9 cellular contexts compared by ENCODE assay signal in genomic region chr3:8954938-8955763, GRCh38. TPM values are rescaled to one million over a fixed set of nuclear protein-coding genes. Genes with fewer than 3 reads are reported as not detected.
DNase-seq lines count a peak whose midpoint lies in the region; ATAC-seq and TF ChIP-seq lines count a peak whose summit lies in the region.
"Had no signal": no experiment of that assay in that cellular context is flagged by ENCODE, and none has a peak within 500 bp of the region (broad histone marks: within the 10 kb centered on the region; RNA-seq: fewer than 3 reads in every experiment).

No MANE protein-coding gene starts in this region.

- no peaks in the 10 kb centered on the region for H3K9me3 Mint-ChIP-seq in MCF 10A (ENCODE audit: unreplicated experiment)

- peaks cover 93% of the 10 kb centered on the region for H3K79me2 ChIP-seq in mammary epithelial cell (ENCODE audit: insufficient read depth, low read length)

- H3K9me3 ChIP-seq in mammary epithelial cell (replicated peaks; ENCODE audit: insufficient read depth, low read length), result no peaks in the 10 kb centered on the region
- H3K9me3 ChIP-seq in upper lobe of right lung, result no peaks in the 10 kb centered on the region
- no peaks in the 10 kb centered on the region for H3K9me3 ChIP-seq in transverse colon
- H3K9me3 ChIP-seq in gastroesophageal sphincter, result no peaks in the 10 kb centered on the region

- no peak overlapping the region for H3K27ac Mint-ChIP-seq in MCF 10A (ENCODE audit: low read depth, unreplicated experiment)

- in situ Hi-C loops in mammary epithelial cell (cut with MboI; ENCODE audit: low sequenced_read_pairs in 2 of 2) (no loop called here), transverse colon (cut with MboI; ENCODE audit: low pct_ligation_motif_present in 1 of 4, low pct_unique_long_range_greater_than_20kb in 1 of 4, low sequenced_read_pairs in 3 of 4) (no loop called here)

- WGBS in mammary epithelial cell (ENCODE audit: low coverage, missing lambda C conversion rate), result 42% methylated on average over 4 of the region's 4 CpGs
- 85 to 91% methylated on average over 3 to 4 of the region's 4 CpGs for WGBS in transverse colon (ENCODE audit: low coverage in 1 of 2), 2 donors
- WGBS in gastroesophageal sphincter (ENCODE audit: low coverage in 1 of 2), 2 donors, result 73% methylated on average over 1 to 2 of the region's 4 CpGs

- BruUV-seq in mammary epithelial cell (replicated peaks; lab: Mats Ljungman, UMichigan) (no TSS peak), MCF 10A (replicated peaks; lab: Mats Ljungman, UMichigan) (no TSS peak)

- H3K4me2 ChIP-seq in mammary epithelial cell (ENCODE audit: insufficient read depth, low read depth, low read length), result peak overlapping the region; percentile 53

- DNase-seq in mammary epithelial cell (peak; percentile 43), MCF 10A (ENCODE audit: unreplicated experiment) (no peak), astrocyte of the hippocampus (ENCODE audit: low read depth, low spot score) (peak; percentile 89), upper lobe of right lung (no peak), transverse colon (no peak), C1 segment of cervical spinal cord (lab: John Stamatoyannopoulos, UW) (no peak)
- DNase-seq: NCI-H510A treated with DMSO at 0.1 percent for 48 hours had no signal

- no peaks in the 10 kb centered on the region for H3K27me3 ChIP-seq in mammary epithelial cell (ENCODE audit: insufficient read depth, low read length)
- H3K27me3 ChIP-seq in upper lobe of right lung, result no peaks in the 10 kb centered on the region
- no peaks in the 10 kb centered on the region for H3K27me3 ChIP-seq in transverse colon
- no peaks in the 10 kb centered on the region for H3K27me3 ChIP-seq in gastroesophageal sphincter

- H3K4me3 Mint-ChIP-seq in MCF 10A (ENCODE audit: unreplicated experiment), result no peak overlapping the region

- H3K36me3 Mint-ChIP-seq in MCF 10A (ENCODE audit: insufficient read depth, unreplicated experiment), result peaks cover 20% of the 10 kb centered on the region

- no peak overlapping the region for H3K9ac ChIP-seq in mammary epithelial cell (ENCODE audit: insufficient read depth, low read length)

- CTCF ChIA-PET in mammary epithelial cell (lab: Charles Lee; ENCODE audit: low non-redundant PET) (no interaction called here), MCF 10A (lab: Yijun Ruan, JAX) (no interaction called here)

- no peaks in the 10 kb centered on the region for H3K27me3 Mint-ChIP-seq in MCF 10A (ENCODE audit: insufficient read depth, unreplicated experiment)

- H4K20me1 ChIP-seq in mammary epithelial cell (ENCODE audit: insufficient read depth, low read length), result no peaks in the 10 kb centered on the region

- TF ChIP-seq POLR2A in transverse colon (IDR thresholded peaks at IDR 0.05) (no peak), gastroesophageal sphincter (IDR thresholded peaks at IDR 0.05) (no peak)

- TF ChIP-seq CTCF in mammary epithelial cell (conservative IDR thresholded peaks at IDR 0.05 in 1 of 2, IDR thresholded peaks at IDR 0.05 in 1 of 2; ENCODE audit: extremely low read depth in 1 of 2, insufficient read depth in 1 of 2, low read depth in 1 of 2, low read length in 2 of 2) (peak in 1 of 2 donors; percentile 12), MCF 10A (IDR thresholded peaks at IDR 0.05; ENCODE audit: unreplicated experiment) (no peak), upper lobe of right lung (IDR thresholded peaks at IDR 0.05) (no peak), transverse colon (IDR thresholded peaks at IDR 0.05) (no peak), gastroesophageal sphincter (IDR thresholded peaks at IDR 0.05) (no peak)

- dilution Hi-C loops in mammary epithelial cell (cut with HindIII; ENCODE audit: low sequenced_read_pairs), result no loop called here

- H3K36me3 ChIP-seq in mammary epithelial cell (ENCODE audit: insufficient read depth, low read length), result no peaks in the 10 kb centered on the region
- no peaks in the 10 kb centered on the region for H3K36me3 ChIP-seq in upper lobe of right lung
- H3K36me3 ChIP-seq in transverse colon, result no peaks in the 10 kb centered on the region
- H3K36me3 ChIP-seq in gastroesophageal sphincter, result peaks cover 0 to 18% of the 10 kb centered on the region in 2 donors

- intact Hi-C loops in mammary epithelial cell (cut with micrococcal nuclease) (no loop called here), MCF 10A (cut with micrococcal nuclease) (no loop called here), upper lobe of right lung (cut with DNase I) (no loop called here), transverse colon (cut with DNase I; ENCODE audit: low total_unique reads) (no loop called here)

- H3K4me1 ChIP-seq in mammary epithelial cell (ENCODE audit: insufficient read depth, low read length) (peaks cover 23% of the 10 kb centered on the region), upper lobe of right lung (no peaks in the 10 kb centered on the region), transverse colon (no peaks in the 10 kb centered on the region), gastroesophageal sphincter (no peaks in the 10 kb centered on the region)

- H2AFZ ChIP-seq in mammary epithelial cell (ENCODE audit: low read depth, low read length), result peak overlapping the region; percentile 12

- POLR2A ChIA-PET in MCF 10A (lab: Yijun Ruan, JAX), result no interaction called here

- H3K27ac ChIP-seq in mammary epithelial cell (ENCODE audit: insufficient read depth, low read depth, low read length) (peak overlapping the region; percentile 20), upper lobe of right lung (no peak overlapping the region), transverse colon (no peak overlapping the region), gastroesophageal sphincter (no peak overlapping the region)

- ATAC-seq in HG03108 (IDR thresholded peaks at IDR 0.05; ENCODE audit: unreplicated experiment) (peak; percentile 89), upper lobe of right lung (peak; percentile 49), gastroesophageal sphincter (no peak)

- H3K4me1 Mint-ChIP-seq in MCF 10A (ENCODE audit: insufficient read depth, unreplicated experiment), result peaks cover 15% of the 10 kb centered on the region

- H3K4me3 ChIP-seq in mammary epithelial cell (replicated peaks in 1 of 3; ENCODE audit: insufficient read depth in 1 of 3, low read depth in 2 of 3, low read length in 3 of 3) (no peak overlapping the region), upper lobe of right lung (no peak overlapping the region), transverse colon (no peak overlapping the region), gastroesophageal sphincter (no peak overlapping the region)

- TF ChIP-seq EP300 in transverse colon (IDR thresholded peaks at IDR 0.05; ENCODE audit: low read depth) (no peak), gastroesophageal sphincter (IDR thresholded peaks at IDR 0.05) (no peak)

RNA-seq across cellular contexts. Expression of gene RAD18, which starts 8.1 kb away (rescaled TPM):
- 10 to 100 TPM; 11.5 to 27.0 TPM for total RNA-seq in mammary epithelial cell
- 18.4 TPM for polyA plus RNA-seq in mammary epithelial cell
- 14.9 TPM for polyA minus RNA-seq in mammary epithelial cell
- total RNA-seq in MCF 10A (2022), result 27.5 and 29.1 TPM in 2 replicates
- 15.0 TPM for total RNA-seq in upper lobe of right lung
- total RNA-seq in transverse colon, result 10 to 100 TPM in 1 of 4 donors, 1 to 10 TPM in 3; 8.6 to 11.9 (median 9.7) TPM
- 1 to 10 TPM; 5.7 to 7.8 (median 6.6) TPM for total RNA-seq in gastroesophageal sphincter

Comparison
In these comparisons a context has a peak if more than half of its experiments do, and no peak if none do; other contexts are left out.
1. DNase-seq: peak in mammary epithelial cell (single experiment) and astrocyte of the hippocampus (single experiment); none in MCF 10A (single experiment), upper lobe of right lung (single experiment), transverse colon (single experiment) and C1 segment of cervical spinal cord (0 of 14).